Comparison of ENCODE assay signal across 12 cellular contexts in genomic region chr2:39523308-39524044, GRCh38.
DNase-seq lines count a peak whose midpoint lies in the region; ATAC-seq and TF ChIP-seq lines count a peak whose summit lies in the region.
"Had no signal": no experiment of that assay in that cellular context is flagged by ENCODE, and none has a peak within 500 bp of the region (broad histone marks: within the 10 kb centered on the region; RNA-seq: fewer than 3 reads in every experiment).

No MANE protein-coding gene starts in this region.

- no peak overlapping the region for H3K4me3 ChIP-seq in mesenchymal stem cell (ENCODE audit: insufficient read depth in 1 of 2, low read depth in 1 of 2, low read length in 2 of 2)

- H3K36me3 Mint-ChIP-seq in chondrocyte (ENCODE audit: low read depth), result no peaks in the 10 kb centered on the region

- H3K9me3 ChIP-seq in mesenchymal stem cell (ENCODE audit: control insufficient read depth, low read length), result peaks cover 9% of the 10 kb centered on the region

- peak overlapping the region; percentile 26 for H3K4me3 Mint-ChIP-seq in chondrocyte (ENCODE audit: unreplicated experiment)

- H2AK5ac ChIP-seq in mesenchymal stem cell (ENCODE audit: low read length, severe bottlenecking), result peak overlapping the region; percentile 85

- H3K4me1 ChIP-seq in mesenchymal stem cell (ENCODE audit: control insufficient read depth, insufficient read depth, low read depth, low read length), result peaks cover 4% of the 10 kb centered on the region

- peak overlapping the region; percentile 90 for H3K27ac ChIP-seq in mesenchymal stem cell (ENCODE audit: low read length, poor library complexity, severe bottlenecking)

- no peak overlapping the region for H3K23ac ChIP-seq in mesenchymal stem cell (ENCODE audit: low read length in 2 of 2)

- no peak overlapping the region for H3K4me2 ChIP-seq in mesenchymal stem cell (ENCODE audit: low read length, poor library complexity, severe bottlenecking)

- peak overlapping the region; percentile 69 for H4K8ac ChIP-seq in mesenchymal stem cell (ENCODE audit: low read length)

- 34% methylated on average over 2 of the region's 2 CpGs for WGBS in mesenchymal stem cell

- no peak overlapping the region for H2BK120ac ChIP-seq in mesenchymal stem cell (ENCODE audit: low read depth, low read length)

- H3K27me3 ChIP-seq in mesenchymal stem cell (ENCODE audit: control insufficient read depth in 1 of 2, insufficient read depth in 1 of 2, low read length in 2 of 2), result no peaks in the 10 kb centered on the region

- DNase-seq in COLO829 (ENCODE audit: low spot score), result peak; percentile 93
- peak; percentile 3 for DNase-seq in NCI-H69 (lab: John Stamatoyannopoulos, UW)
- no peak for DNase-seq in chondrocyte (ENCODE audit: low spot score)
- peak; percentile 80 for DNase-seq in mesenchymal stem cell
- no peak for DNase-seq in HT-29 (ENCODE audit: low spot score)
- no peak for DNase-seq in Kasumi-1 (lab: John Stamatoyannopoulos, UW)
- DNase-seq in activated CD8-positive, alpha-beta memory T cell treated with anti-CD3 and anti-CD28 coated beads, Interleukin-2, amount 50 U/mL, for 48 hours, result no peak
- DNase-seq: NCI-H446; stimulated activated CD4-positive, alpha-beta T cell treated with anti-CD3 and anti-CD28 coated beads, Interleukin-12 subunit alpha, Interleukin-12 subunit beta, amount 100 ng/mL, for 4 hours; stimulated activated naive CD4-positive, alpha-beta T cell; T1000 had no signal

- H2BK15ac ChIP-seq in mesenchymal stem cell (ENCODE audit: low read depth, poor library complexity, severe bottlenecking), result no peak overlapping the region

- peak overlapping the region; percentile 7 for H3K9ac ChIP-seq in mesenchymal stem cell (ENCODE audit: low read length)

- H2AFZ ChIP-seq in mesenchymal stem cell (ENCODE audit: low read depth, low read length), result no peak overlapping the region

- no peaks in the 10 kb centered on the region for H3K79me1 ChIP-seq in mesenchymal stem cell (replicated peaks; ENCODE audit: low read length, poor library complexity, severe bottlenecking)

- no peaks in the 10 kb centered on the region for H3K9me3 Mint-ChIP-seq in chondrocyte (ENCODE audit: low read depth)

- no peak for TF ChIP-seq CTCF in chondrocyte (IDR thresholded peaks at IDR 0.05)

- H3K27me3 Mint-ChIP-seq in chondrocyte (ENCODE audit: low read depth), result no peaks in the 10 kb centered on the region

- H2BK12ac ChIP-seq in mesenchymal stem cell (ENCODE audit: low read length in 2 of 2), result peak overlapping the region; percentile 8 to 85

- peaks cover 45% of the 10 kb centered on the region for H3K4me1 Mint-ChIP-seq in chondrocyte (ENCODE audit: low read depth)

- peak overlapping the region; percentile 95 for H3K27ac Mint-ChIP-seq in chondrocyte (ENCODE audit: unreplicated experiment)

- H3K36me3 ChIP-seq in mesenchymal stem cell (ENCODE audit: control insufficient read depth in 1 of 2, insufficient read depth in 2 of 2, low read depth in 1 of 2, low read length in 2 of 2), result peaks cover 0 to 7% of the 10 kb centered on the region in 2 experiments

- peak overlapping the region; percentile 74 for H4K91ac ChIP-seq in mesenchymal stem cell (ENCODE audit: low read length)

- H3K18ac ChIP-seq in mesenchymal stem cell (ENCODE audit: low read depth in 1 of 2, low read length in 2 of 2), result peak overlapping the region; percentile 58 to 87

- H2BK5ac ChIP-seq in mesenchymal stem cell (ENCODE audit: low read depth, low read length, poor library complexity, severe bottlenecking), result peak overlapping the region; percentile 34

- ATAC-seq in HG03460 (IDR thresholded peaks at IDR 0.05; ENCODE audit: unreplicated experiment), result no peak

- peak overlapping the region in 1 of 2 experiments; percentile 14 for H3K4ac ChIP-seq in mesenchymal stem cell (ENCODE audit: low read depth in 1 of 2, low read length in 2 of 2)

- no peak overlapping the region for H3K14ac ChIP-seq in mesenchymal stem cell (ENCODE audit: low read length in 2 of 2)

Comparison
In these comparisons a context has a peak if more than half of its experiments do, and no peak if none do; other contexts are left out.
1. DNase-seq: peak in COLO829 (single experiment), NCI-H69 (single experiment) and mesenchymal stem cell (single experiment); none in chondrocyte (single experiment), HT-29 (single experiment), Kasumi-1 (0 of 2) and activated CD8-positive, alpha-beta memory T cell treated with anti-CD3 and anti-CD28 coated beads, Interleukin-2, amount 50 U/mL, for 48 hours (single experiment).